12 cellular contexts compared by ENCODE assay signal in the genomic region with DNA sequence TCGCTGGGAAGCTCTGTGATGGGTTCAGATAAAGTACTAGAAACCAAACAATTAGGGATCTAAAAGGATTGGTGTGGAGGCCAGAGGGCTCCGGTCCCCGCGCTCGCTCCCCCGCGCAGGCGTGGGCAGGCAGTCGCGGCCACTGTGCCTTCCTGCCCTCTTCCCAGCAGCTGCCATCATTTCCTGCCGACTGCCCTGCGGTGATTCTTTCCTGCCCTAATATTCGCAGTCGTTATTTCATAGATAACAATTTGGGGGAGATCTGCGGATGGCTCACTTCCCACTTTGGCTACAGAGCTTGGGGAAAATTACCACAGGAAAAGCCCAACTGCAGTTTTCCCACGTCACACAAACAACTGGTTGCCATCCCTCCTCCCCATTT. TPM values are rescaled to one million over a fixed set of nuclear protein-coding genes. Genes with fewer than 3 reads are reported as not detected.
DNase-seq lines count a peak whose midpoint lies in the region; TF ChIP-seq lines count a peak whose summit lies in the region.
"Had no signal": no experiment of that assay in that cellular context is flagged by ENCODE, and none has a peak within 500 bp of the region (broad histone marks: within the 10 kb centered on the region; RNA-seq: fewer than 3 reads in every experiment).

No MANE protein-coding gene starts in this region.

- 3% methylated on average over 16 of the region's 16 CpGs for WGBS in smooth muscle cell (ENCODE audit: low lambda C conversion rate)

- DNase-seq in HFF-Myc (ENCODE audit: extremely low read depth, low read depth), result no peak
- DNase-seq in astrocyte of the spinal cord (ENCODE audit: low read depth, low spot score), result no peak
- no peak for DNase-seq in smooth muscle cell (lab: John Stamatoyannopoulos, UW; ENCODE audit: unreplicated experiment)
- DNase-seq in mesenteric fat pad (ENCODE audit: low spot score), result no peak
- DNase-seq in DMS153 treated with DMSO at 0.1 percent for 48 hours (lab: John Stamatoyannopoulos, UW; ENCODE audit: unreplicated experiment), result no peak
- no peak for DNase-seq in stimulated activated CD4-positive, alpha-beta T cell treated with anti-CD3 and anti-CD28 coated beads, Interleukin-4, amount 100 ng/mL, for 1 hour
- DNase-seq in middle frontal gyrus (ENCODE audit: extremely low spot score, low spot score), result no peak
- DNase-seq: HCEC 1CT had no signal

- H3K4me3 ChIP-seq in HFF-Myc (replicated peaks; ENCODE audit: low read depth, low read length) (peak overlapping the region; percentile 19), astrocyte of the spinal cord (ENCODE audit: low read depth, low read length) (peak overlapping the region; percentile 51), iPS-15b (ENCODE audit: low read depth, low read length) (peak overlapping the region; percentile 57), smooth muscle cell (peak overlapping the region; percentile 50)

- no peaks in the 10 kb centered on the region for H3K79me2 ChIP-seq in smooth muscle cell (ENCODE audit: low read depth)

- H3K4me2 ChIP-seq in smooth muscle cell, result peak overlapping the region; percentile 86

- peak overlapping the region; percentile 86 for H2AFZ ChIP-seq in smooth muscle cell (ENCODE audit: low read depth)

- no peak overlapping the region for H3K27ac ChIP-seq in smooth muscle cell (ENCODE audit: low read depth)
- H3K27ac ChIP-seq: epithelial cell of prostate had no signal

- no peak for TF ChIP-seq CTCF in HFF-Myc (IDR thresholded peaks at IDR 0.05; ENCODE audit: low read depth, low read length, missing control alignments)
- TF ChIP-seq CTCF in astrocyte of the spinal cord (IDR thresholded peaks at IDR 0.05; ENCODE audit: low read depth, low read length), result no peak
- TF ChIP-seq CTCF in smooth muscle cell (IDR thresholded peaks at IDR 0.05; ENCODE audit: borderline replicate concordance, insufficient read depth, poor library complexity, severe bottlenecking), result no peak

- no peak overlapping the region for H3K9ac ChIP-seq in iPS-15b (ENCODE audit: low read depth, low read length)
- no peak overlapping the region for H3K9ac ChIP-seq in smooth muscle cell (ENCODE audit: low read depth)

- H3K27me3 ChIP-seq in iPS-15b (ENCODE audit: control insufficient read depth, insufficient read depth, low read length), result peaks cover 61% of the 10 kb centered on the region
- H3K27me3 ChIP-seq in smooth muscle cell (ENCODE audit: low read depth), result peaks cover 78% of the 10 kb centered on the region

- H4K20me1 ChIP-seq in smooth muscle cell (ENCODE audit: low read depth), result no peaks in the 10 kb centered on the region

- H3K36me3 ChIP-seq in iPS-15b (ENCODE audit: control insufficient read depth, insufficient read depth, low read length), result no peaks in the 10 kb centered on the region
- no peaks in the 10 kb centered on the region for H3K36me3 ChIP-seq in smooth muscle cell (ENCODE audit: low read depth)

- no peaks in the 10 kb centered on the region for H3F3A ChIP-seq in smooth muscle cell (ENCODE audit: low read depth)

- in situ Hi-C loops in astrocyte of the spinal cord (cut with HindIII; ENCODE audit: low sequenced_read_pairs), result no loop called here

- H3K9me3 ChIP-seq in iPS-15b (ENCODE audit: control insufficient read depth, insufficient read depth, low read length) (no peaks in the 10 kb centered on the region), smooth muscle cell (replicated peaks; ENCODE audit: low read depth) (no peaks in the 10 kb centered on the region)

- H3K4me1 ChIP-seq in iPS-15b (ENCODE audit: control insufficient read depth, insufficient read depth, low read length) (peaks cover 2% of the 10 kb centered on the region), smooth muscle cell (ENCODE audit: low read depth) (peaks cover 9% of the 10 kb centered on the region)

RNA-seq across cellular contexts. Expression of gene GRIA2, which starts 2.2 kb away (rescaled TPM):
- 0.04 TPM in 1 of 2 replicates, not detected in the other for total RNA-seq in smooth muscle cell
- not detected in 2 replicates for polyA plus RNA-seq in smooth muscle cell
- not detected for total RNA-seq in mesenteric fat pad
- total RNA-seq: OCI-LY7 had no signal
- polyA plus RNA-seq: IgD-negative memory B cell had no signal
